27 cellular contexts compared by ENCODE assay signal in genomic region chr2:18290386-18290785, GRCh38.
"Had no signal": no experiment of that assay in that cellular context is flagged by ENCODE, and none has a peak within 500 bp of the region (broad histone marks: within the 10 kb centered on the region; RNA-seq: fewer than 3 reads in every experiment).

No MANE protein-coding gene starts in this region.

- DNase-seq: dermis blood vessel endothelial cell; effector memory CD4-positive, alpha-beta T cell; erythroblast; gastrocnemius medialis; head of caudate nucleus; left cardiac atrium; left lung; mesendoderm; midbrain; naive thymus-derived CD4-positive, alpha-beta T cell; right lobe of liver; stimulated activated CD4-positive, alpha-beta T cell treated with anti-CD3 and anti-CD28 coated beads, Interleukin-12 subunit alpha, Interleukin-12 subunit beta, amount 100 ng/mL, for 4 hours; stimulated activated CD4-positive, alpha-beta T cell treated with anti-CD3 and anti-CD28 coated beads, Interleukin-1b, Interleukin-23, amount 100 ng/mL, for 48 hours; stimulated activated CD4-positive, alpha-beta T cell treated with anti-CD3 and anti-CD28 coated beads, Interleukin-4, amount 100 ng/mL, for 1 hour; stimulated activated CD8-positive, alpha-beta memory T cell treated with anti-CD3 and anti-CD28 coated beads, Interleukin-4, amount 100 ng/mL, for 48 hours; stimulated activated naive CD4-positive, alpha-beta T cell; stimulated activated naive CD8-positive, alpha-beta T cell treated with anti-CD3 and anti-CD28 coated beads, Interleukin-15, amount 100 ng/mL, for 72 hours; transverse colon; upper lobe of right lung; uterus had no signal

- H3K27ac ChIP-seq: coronary artery, gastrocnemius medialis, left lung, neural progenitor cell, parathyroid adenoma, right lobe of liver, suprapubic skin, transverse colon, upper lobe of right lung, uterus had no signal

- H3K4me2 ChIP-seq: neural progenitor cell, smooth muscle cell had no signal

- H3K27me3 Mint-ChIP-seq: naive thymus-derived CD4-positive, alpha-beta T cell; progenitor cell of endocrine pancreas; stimulated activated naive CD8-positive, alpha-beta T cell treated with anti-CD3 and anti-CD28 coated beads, Interleukin-15, amount 100 ng/mL, for 72 hours had no signal

- ATAC-seq: gastrocnemius medialis; left cardiac atrium; left lung; naive thymus-derived CD4-positive, alpha-beta T cell; right lobe of liver; stimulated activated naive CD8-positive, alpha-beta T cell treated with anti-CD3 and anti-CD28 coated beads, Interleukin-15, amount 100 ng/mL, for 72 hours; upper lobe of right lung had no signal

- H3K27me3 ChIP-seq: gastrocnemius medialis, left lung, neural progenitor cell, right lobe of liver, suprapubic skin, transverse colon, upper lobe of right lung, uterus had no signal

- H3K4me1 ChIP-seq: gastrocnemius medialis, left lung, neural progenitor cell, parathyroid adenoma, right lobe of liver, suprapubic skin, transverse colon, upper lobe of right lung, uterus had no signal

- H3K79me2 ChIP-seq: parathyroid adenoma had no signal

- H3K9me3 Mint-ChIP-seq: nephron; stimulated activated naive CD8-positive, alpha-beta T cell treated with anti-CD3 and anti-CD28 coated beads, Interleukin-15, amount 100 ng/mL, for 72 hours had no signal

- H3K36me3 Mint-ChIP-seq: naive thymus-derived CD4-positive, alpha-beta T cell; neural progenitor cell had no signal

- H2AFZ ChIP-seq: neural progenitor cell, parathyroid adenoma had no signal

- H3K27ac Mint-ChIP-seq: naive thymus-derived CD4-positive, alpha-beta T cell; nephron; neural progenitor cell; progenitor cell of endocrine pancreas; stimulated activated naive CD8-positive, alpha-beta T cell treated with anti-CD3 and anti-CD28 coated beads, Interleukin-15, amount 100 ng/mL, for 72 hours had no signal

- H3K4me3 ChIP-seq: coronary artery, gastrocnemius medialis, left lung, neural progenitor cell, right lobe of liver, smooth muscle cell, suprapubic skin, transverse colon, upper lobe of right lung, uterus had no signal

- H3K4me1 Mint-ChIP-seq: naive thymus-derived CD4-positive, alpha-beta T cell; nephron; neural progenitor cell; stimulated activated naive CD8-positive, alpha-beta T cell treated with anti-CD3 and anti-CD28 coated beads, Interleukin-15, amount 100 ng/mL, for 72 hours had no signal

- H3K9me3 ChIP-seq: gastrocnemius medialis, left lung, right lobe of liver, suprapubic skin, transverse colon, upper lobe of right lung, uterus had no signal

- H3K9ac ChIP-seq: neural progenitor cell, parathyroid adenoma had no signal

- H3K4me3 Mint-ChIP-seq: naive thymus-derived CD4-positive, alpha-beta T cell; nephron; neural progenitor cell; stimulated activated naive CD8-positive, alpha-beta T cell treated with anti-CD3 and anti-CD28 coated beads, Interleukin-15, amount 100 ng/mL, for 72 hours had no signal

- H3K36me3 ChIP-seq: gastrocnemius medialis, left lung, neural progenitor cell, right lobe of liver, suprapubic skin, transverse colon, upper lobe of right lung, uterus had no signal
